1 cellular context compared by ENCODE assay signal in genomic region chr17:44014437-44015172, GRCh38.
TF ChIP-seq lines count a peak whose summit lies in the region.

Gene TMEM101 (minus strand): TSS chr17:44014963. CDS start chr17:44014952, 11 bp downstream.

TF ChIP-seq in HepG2, 621 proteins besides CTCF, POLR2A, EP300 and RAD21 (continued from another document and continues in another):
- TF ChIP-seq SMAD1 (CRISPR knock-in tag; IDR thresholded peaks at IDR 0.05; ENCODE audit: borderline replicate concordance, low read depth), result peak; percentile 96; the same call in 1 of the 2 replicates
- no peak; the same call in 1 of the 2 replicates for TF ChIP-seq ZNF275 (CRISPR knock-in tag; IDR thresholded peaks at IDR 0.05; ENCODE audit: borderline replicate concordance)
- TF ChIP-seq TMF1 (CRISPR knock-in tag; IDR thresholded peaks at IDR 0.05; ENCODE audit: low read depth), result peak; percentile 88; the same call in 1 of the 2 replicates
- TF ChIP-seq TCF7L2 (IDR thresholded peaks at IDR 0.05; ENCODE audit: low read depth, low read length), result no peak
- peak; percentile 91 for TF ChIP-seq THAP7 (CRISPR knock-in tag; IDR thresholded peaks at IDR 0.05)
- peak; percentile 79 for TF ChIP-seq RBFOX2 (IDR thresholded peaks at IDR 0.05; ENCODE audit: low read depth, low read length)
- TF ChIP-seq MTA3 (CRISPR knock-in tag; IDR thresholded peaks at IDR 0.05), result no peak
- TF ChIP-seq THRA (CRISPR knock-in tag; IDR thresholded peaks at IDR 0.05; ENCODE audit: borderline replicate concordance), result peak; percentile 73; the same call in 1 of the 2 replicates
- TF ChIP-seq MLX (CRISPR knock-in tag; IDR thresholded peaks at IDR 0.05), result peak; percentile 84
- TF ChIP-seq NR2F2 (IDR thresholded peaks at IDR 0.05; ENCODE audit: borderline replicate concordance, low read depth), result peak; percentile 43; the same call in 1 of the 2 replicates
- TF ChIP-seq MAFK (conservative IDR thresholded peaks at IDR 0.05 in 1 of 2, IDR thresholded peaks at IDR 0.05 in 1 of 2; ENCODE audit: low read length in 2 of 2), result no peak; a peak in 1 of 4 replicates
- no peak for TF ChIP-seq FOXP1 (IDR thresholded peaks at IDR 0.05)
- no peak; the same call in 1 of the 2 replicates for TF ChIP-seq FOXP1 (CRISPR knock-in tag; IDR thresholded peaks at IDR 0.05)
- TF ChIP-seq ZNF276 (CRISPR knock-in tag; IDR thresholded peaks at IDR 0.05; ENCODE audit: low read depth), result peak; percentile 93
- TF ChIP-seq MAF1 (CRISPR knock-in tag; IDR thresholded peaks at IDR 0.05; ENCODE audit: borderline replicate concordance), result peak; percentile 94
- TF ChIP-seq ATAD3A (CRISPR knock-in tag; IDR thresholded peaks at IDR 0.05), result 0 out of 2 replicates have a peak, but pooled peaks have one; percentile 45
- peak; percentile 32; the same call in 1 of the 2 replicates for TF ChIP-seq ZNF451 (CRISPR knock-in tag; IDR thresholded peaks at IDR 0.05)
- TF ChIP-seq IRF2 (CRISPR knock-in tag; IDR thresholded peaks at IDR 0.05), result peak; percentile 99
- peak; percentile 60; the same call in 1 of the 2 replicates for TF ChIP-seq ZKSCAN8 (CRISPR knock-in tag; IDR thresholded peaks at IDR 0.05; ENCODE audit: borderline replicate concordance)
- no peak for TF ChIP-seq GRHL1 (CRISPR knock-in tag; conservative IDR thresholded peaks at IDR 0.05)
- peak; percentile 58; the same call in 1 of the 2 replicates for TF ChIP-seq MXD3 (CRISPR knock-in tag; IDR thresholded peaks at IDR 0.05)
- peak; percentile 62; the same call in 1 of the 2 replicates for TF ChIP-seq ZNF615 (CRISPR knock-in tag; IDR thresholded peaks at IDR 0.05; ENCODE audit: borderline replicate concordance)
- TF ChIP-seq ZNF12 (CRISPR knock-in tag; IDR thresholded peaks at IDR 0.05), result peak; percentile 91
- 0 out of 2 replicates have a peak, but pooled peaks have one; percentile 56 for TF ChIP-seq TRIM24 (CRISPR knock-in tag; IDR thresholded peaks at IDR 0.05)
- peak; percentile 99 for TF ChIP-seq ZNF556 (CRISPR knock-in tag; IDR thresholded peaks at IDR 0.05; ENCODE audit: borderline replicate concordance)
- peak; percentile 87 for TF ChIP-seq ZNF616 (CRISPR knock-in tag; IDR thresholded peaks at IDR 0.05; ENCODE audit: low read depth)
- TF ChIP-seq GLI4 (CRISPR knock-in tag; IDR thresholded peaks at IDR 0.05; ENCODE audit: borderline replicate concordance), result peak; percentile 74
- TF ChIP-seq NAIF1 (CRISPR knock-in tag; IDR thresholded peaks at IDR 0.05; ENCODE audit: borderline replicate concordance), result no peak
- TF ChIP-seq ZNF605 (CRISPR knock-in tag; IDR thresholded peaks at IDR 0.05), result peak; percentile 97
- no peak for TF ChIP-seq KLF12 (CRISPR knock-in tag; IDR thresholded peaks at IDR 0.05; ENCODE audit: borderline replicate concordance)
- peak; percentile 98 for TF ChIP-seq ZBTB25 (CRISPR knock-in tag; IDR thresholded peaks at IDR 0.05)
- no peak for TF ChIP-seq PREB (CRISPR knock-in tag; IDR thresholded peaks at IDR 0.05)
- peak; percentile 84 for TF ChIP-seq TFE3 (CRISPR knock-in tag; IDR thresholded peaks at IDR 0.05)
- TF ChIP-seq MBNL3 (CRISPR knock-in tag; conservative IDR thresholded peaks at IDR 0.05), result no peak
- TF ChIP-seq NR2F1 (CRISPR knock-in tag; IDR thresholded peaks at IDR 0.05), result peak; percentile 68 to 79; a peak in 3 of 4 replicates
- TF ChIP-seq ZNF678 (CRISPR knock-in tag; IDR thresholded peaks at IDR 0.05), result peak; percentile 73; the same call in 1 of the 2 replicates
- 0 out of 2 replicates have a peak, but pooled peaks have one; percentile 1 for TF ChIP-seq USF2 (IDR thresholded peaks at IDR 0.05; ENCODE audit: low read depth, low read length)
- TF ChIP-seq USF2 (CRISPR knock-in tag; IDR thresholded peaks at IDR 0.05; ENCODE audit: borderline replicate concordance), result no peak
- TF ChIP-seq CERS6 (CRISPR knock-in tag; IDR thresholded peaks at IDR 0.05), result no peak
- TF ChIP-seq RNF2 (conservative IDR thresholded peaks at IDR 0.05; ENCODE audit: low read depth), result no peak; the same call in none of the 2 replicates
- TF ChIP-seq FOSL2 (CRISPR knock-in tag; IDR thresholded peaks at IDR 0.05), result peak; percentile 79
- no peak for TF ChIP-seq ZNF652 (CRISPR knock-in tag; IDR thresholded peaks at IDR 0.05; ENCODE audit: borderline replicate concordance, low read depth)
- TF ChIP-seq ZMAT3 (CRISPR knock-in tag; conservative IDR thresholded peaks at IDR 0.05), result peak; percentile 91
- TF ChIP-seq NR0B2 (CRISPR knock-in tag; IDR thresholded peaks at IDR 0.05), result peak; percentile 70; the same call in 1 of the 2 replicates
- no peak for TF ChIP-seq ZNF597 (CRISPR knock-in tag; IDR thresholded peaks at IDR 0.05)
